9 cellular contexts compared by ENCODE assay signal in genomic region chr19:29098863-29099481, GRCh38.
DNase-seq lines count a peak whose midpoint lies in the region; ATAC-seq, FAIRE-seq and TF ChIP-seq lines count a peak whose summit lies in the region.
"Had no signal": no experiment of that assay in that cellular context is flagged by ENCODE, and none has a peak within 500 bp of the region (broad histone marks: within the 10 kb centered on the region; RNA-seq: fewer than 3 reads in every experiment).

No MANE protein-coding gene starts in this region.

- no peak overlapping the region for H3K4me3 ChIP-seq in colonic mucosa
- no peak overlapping the region for H3K4me3 ChIP-seq in lung

- H3K4me1 ChIP-seq in colonic mucosa (no peaks in the 10 kb centered on the region), lung (ENCODE audit: control insufficient read depth in 2 of 2, insufficient read depth in 2 of 2, low read length in 2 of 2) (peaks cover 0 to 3% of the 10 kb centered on the region in 2 donors)

- FAIRE-seq in urothelium cell line (lab: Jason Lieb, UNC), result peak; percentile 94

- H3K27ac ChIP-seq in colonic mucosa (no peak overlapping the region), lung (ENCODE audit: low read depth in 1 of 2, low read length in 1 of 2) (peak overlapping the region in 1 of 2 donors; percentile 71)

- no peaks in the 10 kb centered on the region for H3K9me3 ChIP-seq in colonic mucosa
- H3K9me3 ChIP-seq in lung (ENCODE audit: control insufficient read depth in 2 of 2, insufficient read depth in 1 of 2, low read length in 1 of 2), result peaks cover 0 to 6% of the 10 kb centered on the region in 2 donors

- H3K36me3 ChIP-seq in colonic mucosa (no peaks in the 10 kb centered on the region), lung (ENCODE audit: control insufficient read depth in 2 of 2, insufficient read depth in 2 of 2, low read length in 2 of 2) (no peaks in the 10 kb centered on the region)

- ATAC-seq in lung (ENCODE audit: insufficient read depth, low FRiP score) (peak; percentile 79), HG02840 (IDR thresholded peaks at IDR 0.05; ENCODE audit: low FRiP score, unreplicated experiment) (no peak)
- ATAC-seq: stimulated activated effector memory CD8-positive, alpha-beta T cell treated with anti-CD3 and anti-CD28 coated beads, Interleukin-12 subunit alpha, Interleukin-12 subunit beta, amount 100 ng/mL, for 72 hours had no signal

- H3K27me3 ChIP-seq in colonic mucosa (no peaks in the 10 kb centered on the region), lung (ENCODE audit: control insufficient read depth, insufficient read depth) (no peaks in the 10 kb centered on the region)

- no peak overlapping the region for H3K9ac ChIP-seq in colonic mucosa (ENCODE audit: low read depth in 2 of 2, low read length in 2 of 2)

- intact Hi-C loops in colonic mucosa (cut with DNase I), result no loop called here

- DNase-seq in LHCN-M2 (ENCODE audit: low read depth) (peak; percentile 78), colonic mucosa (peak; percentile 38), lung (ENCODE audit: low spot score) (peak; percentile 58), urothelium cell line (ENCODE audit: low spot score) (peak; percentile 94), SIG-M5 (lab: John Stamatoyannopoulos, UW) (no peak), midbrain (lab: John Stamatoyannopoulos, UW) (no peak)
- DNase-seq: NCI-H1092 treated with DMSO at 0.1 percent for 48 hours had no signal

- TF ChIP-seq CTCF in colonic mucosa (IDR thresholded peaks at IDR 0.05) (no peak), lung (IDR thresholded peaks at IDR 0.05; ENCODE audit: control extremely low read depth, extremely low read depth) (no peak)

- 60 to 88% methylated on average over 10 of the region's 10 CpGs for WGBS in lung, 2 donors

Comparison
In these comparisons a context has a peak if more than half of its experiments do, and no peak if none do; other contexts are left out.
1. DNase-seq: peak in LHCN-M2 (single experiment), colonic mucosa (single experiment), lung (single experiment) and urothelium cell line (single experiment); none in SIG-M5 (single experiment) and midbrain (single experiment).